8 cellular contexts compared by ENCODE assay signal in the genomic region with DNA sequence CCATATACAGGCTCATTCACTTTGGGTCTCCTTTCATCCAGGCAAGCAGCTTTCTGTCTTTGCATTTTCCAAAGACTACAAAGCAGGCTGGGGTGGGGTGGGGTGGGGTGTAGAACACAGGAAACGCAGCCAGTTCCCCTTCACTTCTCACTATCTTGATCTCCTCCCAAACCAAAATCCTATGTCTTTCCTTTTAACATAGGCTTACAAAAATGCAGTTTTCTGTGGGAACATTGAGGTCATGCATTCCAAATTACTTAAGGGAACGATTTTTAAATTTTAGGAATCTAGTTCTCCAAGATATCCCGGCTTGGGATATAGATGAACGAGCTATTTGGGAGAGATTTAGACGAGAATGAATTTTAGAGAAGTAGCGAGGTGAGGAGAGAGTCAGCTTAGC. TPM values are rescaled to one million over a fixed set of nuclear protein-coding genes. Genes with fewer than 3 reads are reported as not detected.
A peak's percentile ranks its signal among the peaks of the same experiment; 100 is the strongest.
DNase-seq lines count a peak whose midpoint lies in the region; ATAC-seq and TF ChIP-seq lines count a peak whose summit lies in the region.

No MANE protein-coding gene starts in this region.

- peaks cover 14% of the 10 kb centered on the region for H3K4me1 Mint-ChIP-seq in neural crest cell

- no peaks in the 10 kb centered on the region for H3K9me3 ChIP-seq in BLaER1 treated with 17β-estradiol and CSF1 and Interleukin-3, amounts not matched to agents 10 nM and 100 nM (replicated peaks in 1 of 11)

- H3K9ac ChIP-seq in BLaER1 treated with 17β-estradiol and CSF1 and Interleukin-3, amounts not matched to agents 10 nM and 100 nM: peak overlapping the region; percentile 81 to 100 (median 92)

- no peaks in the 10 kb centered on the region for H3K36me3 Mint-ChIP-seq in neural crest cell (ENCODE audit: low read depth)

- H3K4me1 ChIP-seq in BLaER1 treated with 17β-estradiol and CSF1 and Interleukin-3, amounts not matched to agents 10 nM and 100 nM: peaks cover 20 to 44% (median 22%) of the 10 kb centered on the region in 10 experiments

- no peaks in the 10 kb centered on the region for H3K27me3 Mint-ChIP-seq in neural crest cell (ENCODE audit: low read depth)

- H3K4me2 ChIP-seq in BLaER1 treated with 17β-estradiol and CSF1 and Interleukin-3, amounts not matched to agents 10 nM and 100 nM: peak overlapping the region; percentile 59 to 92 (median 79)

- no peaks in the 10 kb centered on the region for H3K9me3 Mint-ChIP-seq in neural crest cell

- TF ChIP-seq CTCF in coronary artery (IDR thresholded peaks at IDR 0.05) (no peak), neural crest cell (conservative IDR thresholded peaks at IDR 0.05) (no peak), GM10266 (IDR thresholded peaks at IDR 0.05; ENCODE audit: control insufficient read depth, insufficient read depth, low read depth, missing control alignments) (no peak)

- ATAC-seq in GM19452 (IDR thresholded peaks at IDR 0.05; ENCODE audit: unreplicated experiment): no peak

- peaks cover 8 to 39% (median 32%) of the 10 kb centered on the region in 11 experiments; a peak in 16 of 22 replicates for H4K20me1 ChIP-seq in BLaER1 treated with 17β-estradiol and CSF1 and Interleukin-3, amounts not matched to agents 10 nM and 100 nM

- no peaks in the 10 kb centered on the region for H3K27me3 ChIP-seq in BLaER1 treated with 17β-estradiol and CSF1 and Interleukin-3, amounts not matched to agents 10 nM and 100 nM

- peaks cover 3 to 21% (median 18%) of the 10 kb centered on the region in 11 experiments; a peak in 19 of 22 replicates for H3K36me3 ChIP-seq in BLaER1 treated with 17β-estradiol and CSF1 and Interleukin-3, amounts not matched to agents 10 nM and 100 nM

- peak overlapping the region; percentile 62 to 99 (median 85) for H3K27ac ChIP-seq in BLaER1 treated with 17β-estradiol and CSF1 and Interleukin-3, amounts not matched to agents 10 nM and 100 nM
- H3K27ac ChIP-seq in coronary artery: peak overlapping the region; percentile 92 to 99

- H3K4me3 ChIP-seq in BLaER1 treated with 17β-estradiol and CSF1 and Interleukin-3, amounts not matched to agents 10 nM and 100 nM: peak overlapping the region; percentile 88 to 100 (median 96)
- peak overlapping the region; percentile 99 for H3K4me3 ChIP-seq in coronary artery

- peak overlapping the region; percentile 20 for H3K4me3 Mint-ChIP-seq in neural crest cell

- DNase-seq in NAMALWA (ENCODE audit: low spot score): peak; percentile 10
- no peak for DNase-seq in coronary artery (ENCODE audit: low spot score)
- DNase-seq in neural crest cell (ENCODE audit: low read depth, low spot score): no peak
- no peak for DNase-seq in GM10266 (ENCODE audit: extremely low spot score)
- no peak for DNase-seq in UCSD-AML1 (lab: John Stamatoyannopoulos, UW; ENCODE audit: unreplicated experiment)
- no peak for DNase-seq in COLO829 (ENCODE audit: low spot score)

- H3K27ac Mint-ChIP-seq in neural crest cell (ENCODE audit: unreplicated experiment): no peak overlapping the region

RNA-seq across cellular contexts. Expression of gene STX12, which starts 0.9 kb away (rescaled TPM):
- 26.5 and 26.9 TPM in 2 replicates for total RNA-seq in neural crest cell

RNA-seq across cellular contexts. Expression of gene FAM76A, which starts 46.3 kb away (rescaled TPM):
- total RNA-seq in neural crest cell: 12.4 and 13.8 TPM in 2 replicates

RNA-seq across cellular contexts. Expression of gene PPP1R8, which starts 58.5 kb away (rescaled TPM):
- total RNA-seq in neural crest cell: 66.1 and 70.4 TPM in 2 replicates
